ENCODE assay signal across 10 cellular contexts in genomic region chr18:31100598-31101147, GRCh38. TPM values are rescaled to one million over a fixed set of nuclear protein-coding genes. Genes with fewer than 3 reads are reported as not detected.
DNase-seq lines count a peak whose midpoint lies in the region; ATAC-seq and TF ChIP-seq lines count a peak whose summit lies in the region.
"Had no signal": no experiment of that assay in that cellular context is flagged by ENCODE, and none has a peak within 500 bp of the region (broad histone marks: within the 10 kb centered on the region; RNA-seq: fewer than 3 reads in every experiment).

No MANE protein-coding gene starts in this region.

- H3K36me3 Mint-ChIP-seq in neural crest cell (ENCODE audit: low read depth) = no peaks in the 10 kb centered on the region

- peaks cover 24% of the 10 kb centered on the region for H3K4me1 Mint-ChIP-seq in neural crest cell

- DNase-seq in RWPE1 (ENCODE audit: low spot score) (no peak), glomerular visceral epithelial cell (ENCODE audit: extremely low spot score) (peak; percentile 35), neural crest cell (ENCODE audit: low read depth, low spot score) (no peak), GM19240 (ENCODE audit: insufficient read length, low spot score) (no peak), DMS 273 (lab: John Stamatoyannopoulos, UW; ENCODE audit: unreplicated experiment) (no peak)
- DNase-seq: activated CD4-positive, alpha-beta T cell treated with anti-CD3 and anti-CD28 coated beads, Interleukin-2, amount 50 U/mL, for 4 hours; NCI-H1694 had no signal

- POLR2A ChIA-PET in RWPE1 (lab: Yijun Ruan, JAX; ENCODE audit: low non-redundant PET) = no interaction called here

- H3K9me3 Mint-ChIP-seq in neural crest cell = no peaks in the 10 kb centered on the region

- ATAC-seq in HG03442 (IDR thresholded peaks at IDR 0.05; ENCODE audit: unreplicated experiment) (no peak), GM18873 (IDR thresholded peaks at IDR 0.05; ENCODE audit: low FRiP score, unreplicated experiment) (no peak)

- peaks cover 31% of the 10 kb centered on the region for H3K27me3 Mint-ChIP-seq in neural crest cell (ENCODE audit: low read depth)

- TF ChIP-seq CTCF in C4-2B (conservative IDR thresholded peaks at IDR 0.05) (no peak), RWPE1 (conservative IDR thresholded peaks at IDR 0.05; ENCODE audit: low read depth) (no peak), neural crest cell (conservative IDR thresholded peaks at IDR 0.05) (no peak)

- CTCF ChIA-PET in RWPE1 (lab: Yijun Ruan, JAX) = no interaction called here

- H3K27ac ChIP-seq in C4-2B = peak overlapping the region; percentile 92
- peak overlapping the region; percentile 80 for H3K27ac ChIP-seq in RWPE1

- peak overlapping the region; percentile 92 for H3K4me3 Mint-ChIP-seq in neural crest cell

- H3K27ac Mint-ChIP-seq in neural crest cell (ENCODE audit: unreplicated experiment) = peak overlapping the region; percentile 91

RNA-seq across cellular contexts. Expression of gene DSC2, which starts 1.5 kb away (rescaled TPM):
- total RNA-seq in neural crest cell = 9.8 and 10.2 TPM in 2 replicates

RNA-seq across cellular contexts. Expression of gene DSC3, which starts 58.1 kb away (rescaled TPM):
- 0.09 and 0.16 TPM in 2 replicates for total RNA-seq in neural crest cell
